Comparison of ENCODE assay signal across 9 cellular contexts in the genomic region with DNA sequence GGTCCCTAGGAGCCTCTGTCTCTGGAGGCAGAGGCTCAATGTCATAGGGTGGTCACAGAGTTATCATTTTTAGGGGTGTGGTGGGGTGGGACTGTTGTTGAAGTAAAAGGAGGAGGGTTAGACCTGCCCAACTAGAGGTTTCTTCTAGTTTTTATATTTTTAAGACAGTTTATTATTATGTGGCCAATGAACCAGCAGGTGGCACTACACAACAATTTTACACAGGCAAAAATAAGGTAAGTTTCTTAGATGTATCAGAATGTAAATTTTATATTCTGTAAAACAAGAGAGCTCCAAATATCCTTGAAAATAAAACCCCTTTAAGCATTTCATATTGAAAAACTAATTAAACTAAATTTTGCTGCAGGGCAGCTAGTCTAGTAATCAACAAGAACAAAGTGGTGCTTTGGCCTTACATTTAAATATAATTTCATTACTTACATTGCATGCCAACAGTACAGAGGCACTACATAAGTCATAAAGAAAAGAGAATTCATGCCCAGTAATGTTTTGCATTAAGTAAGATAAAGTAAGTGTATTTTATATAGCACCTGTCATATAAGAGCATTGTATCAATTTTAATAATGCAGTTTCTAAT. TPM values are rescaled to one million over a fixed set of nuclear protein-coding genes. Genes with fewer than 3 reads are reported as not detected.
A peak's percentile ranks its signal among the peaks of the same experiment; 100 is the strongest.
DNase-seq lines count a peak whose midpoint lies in the region; ATAC-seq and TF ChIP-seq lines count a peak whose summit lies in the region.
"Had no signal": no experiment of that assay in that cellular context is flagged by ENCODE, and none has a peak within 500 bp of the region (broad histone marks: within the 10 kb centered on the region; RNA-seq: fewer than 3 reads in every experiment).

No MANE protein-coding gene starts in this region.

- intact Hi-C loops in activated naive CD4-positive, alpha-beta T cell treated with anti-CD3 and anti-CD28 coated beads for 36 hours (cut with micrococcal nuclease), result loop anchor here (1.0 to 5.0 kb wide), 4 partner anchors 432 to 1325 kb away; no protein-coding TSS in a partner anchor

- H3K27me3 Mint-ChIP-seq in activated naive CD4-positive, alpha-beta T cell treated with anti-CD3 and anti-CD28 coated beads for 36 hours (ENCODE audit: low read depth), result peaks cover 11% of the 10 kb centered on the region

- no peaks in the 10 kb centered on the region for H3K4me1 Mint-ChIP-seq in activated naive CD4-positive, alpha-beta T cell treated with anti-CD3 and anti-CD28 coated beads for 36 hours (ENCODE audit: low read depth)

- DNase-seq in activated naive CD4-positive, alpha-beta T cell treated with anti-CD3 and anti-CD28 coated beads for 36 hours, result peak; percentile 57
- no peak for DNase-seq in activated naive CD4-positive, alpha-beta T cell (lab: John Stamatoyannopoulos, UW)
- DNase-seq in HL-60 (ENCODE audit: low read depth in 1 of 2, low spot score in 1 of 2) (peak in 1 of 2 experiments; percentile 25), SHP77 treated with DMSO at 0.1 percent for 48 hours (lab: John Stamatoyannopoulos, UW) (peak; percentile 35), epithelial cell of esophagus (ENCODE audit: low read depth) (peak; percentile 53), non-pigmented ciliary epithelial cell (ENCODE audit: low read depth) (peak; percentile 28)

- H3K4me3 ChIP-seq in HL-60 (replicated peaks; ENCODE audit: insufficient read depth, low read length), result no peak overlapping the region
- H3K4me3 ChIP-seq in epithelial cell of esophagus (ENCODE audit: low read length), result no peak overlapping the region

- H3K4me3 Mint-ChIP-seq in activated naive CD4-positive, alpha-beta T cell treated with anti-CD3 and anti-CD28 coated beads for 36 hours, result no peak overlapping the region
- H3K4me3 Mint-ChIP-seq: dendritic cell treated with granulocyte-macrophage colony-stimulating factor and Interleukin-4, amounts not matched to agents 40 ng/mL and 50 ng/mL, for 4 days had no signal

- CTCF ChIA-PET in activated naive CD4-positive, alpha-beta T cell treated with anti-CD3 and anti-CD28 coated beads for 36 hours (lab: Charles Lee), result interaction anchor here (0.8 to 2.9 kb wide), 8 partner anchors 12 to 1474 kb away, joined by 3 to 10 read pairs (median 4); no protein-coding TSS in a partner anchor

- ATAC-seq in GM21723 (IDR thresholded peaks at IDR 0.05; ENCODE audit: unreplicated experiment) (no peak), GM21423 (IDR thresholded peaks at IDR 0.05; ENCODE audit: unreplicated experiment) (no peak)

- H3K27ac ChIP-seq in HL-60 (replicated peaks), result no peak overlapping the region

- H3K36me3 Mint-ChIP-seq in activated naive CD4-positive, alpha-beta T cell treated with anti-CD3 and anti-CD28 coated beads for 36 hours (ENCODE audit: low read depth), result no peaks in the 10 kb centered on the region

- peak; percentile 36 for TF ChIP-seq CTCF in HL-60 (IDR thresholded peaks at IDR 0.05; ENCODE audit: insufficient read depth, low read length)
- TF ChIP-seq CTCF in epithelial cell of esophagus (IDR thresholded peaks at IDR 0.05; ENCODE audit: insufficient read depth, low read depth, low read length, missing control alignments), result peak; percentile 48

- H3K27ac Mint-ChIP-seq in activated naive CD4-positive, alpha-beta T cell treated with anti-CD3 and anti-CD28 coated beads for 36 hours, result no peak overlapping the region
- H3K27ac Mint-ChIP-seq: dendritic cell treated with granulocyte-macrophage colony-stimulating factor and Interleukin-4, amounts not matched to agents 40 ng/mL and 50 ng/mL, for 4 days had no signal

- no peaks in the 10 kb centered on the region for H3K27me3 ChIP-seq in HL-60 (ENCODE audit: insufficient read depth, poor library complexity, severe bottlenecking)

- no peaks in the 10 kb centered on the region for H3K9me3 Mint-ChIP-seq in activated naive CD4-positive, alpha-beta T cell treated with anti-CD3 and anti-CD28 coated beads for 36 hours
- H3K9me3 Mint-ChIP-seq: dendritic cell treated with granulocyte-macrophage colony-stimulating factor and Interleukin-4, amounts not matched to agents 40 ng/mL and 50 ng/mL, for 4 days had no signal

RNA-seq across cellular contexts. Expression of a gene that starts 22.2 kb away (rescaled TPM):
- not detected for total RNA-seq in activated naive CD4-positive, alpha-beta T cell treated with anti-CD3 and anti-CD28 coated beads for 36 hours

Comparison
In these comparisons a context has a peak if more than half of its experiments do, and no peak if none do; other contexts are left out.
1. DNase-seq: peak in activated naive CD4-positive, alpha-beta T cell treated with anti-CD3 and anti-CD28 coated beads for 36 hours (single experiment), SHP77 treated with DMSO at 0.1 percent for 48 hours (single experiment), epithelial cell of esophagus (single experiment) and non-pigmented ciliary epithelial cell (single experiment); none in activated naive CD4-positive, alpha-beta T cell (0 of 4).